11 cellular contexts compared by ENCODE assay signal in the genomic region with DNA sequence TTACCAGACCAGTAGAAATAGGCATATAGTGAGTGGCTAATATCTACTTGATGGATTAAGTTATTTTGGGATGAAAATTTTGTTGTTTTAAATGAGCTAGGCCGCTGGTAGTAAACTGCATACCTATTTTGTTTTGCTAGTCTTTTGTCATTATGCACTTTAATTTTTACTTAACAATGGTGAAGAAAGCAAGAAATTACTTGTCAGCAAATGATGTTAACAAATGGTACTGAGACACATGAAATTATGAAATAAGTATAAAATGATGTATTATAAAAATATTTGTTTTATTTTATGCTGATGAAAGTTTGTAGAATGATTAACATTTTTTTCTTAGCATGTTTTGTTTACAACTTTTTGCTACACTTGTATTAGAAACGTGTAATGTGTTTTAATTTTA.
"Had no signal": no experiment of that assay in that cellular context is flagged by ENCODE, and none has a peak within 500 bp of the region (broad histone marks: within the 10 kb centered on the region; RNA-seq: fewer than 3 reads in every experiment).

No MANE protein-coding gene starts in this region.

- H3K27ac ChIP-seq: GM23248 had no signal

- H3K4me1 ChIP-seq: HAP-1 had no signal

- H3K9ac ChIP-seq: GM23248 had no signal

- H3K9me3 ChIP-seq: HAP-1 had no signal

- ATAC-seq: GM23338, HCT116 had no signal

- H3K4me3 ChIP-seq: GM23248, GM23338, HAP-1 had no signal

- H3K36me3 ChIP-seq: HAP-1 had no signal

- H3K4me2 ChIP-seq: GM23338 had no signal

- DNase-seq: GM23248, GOT3, H7, H9, HCEC 1CT, HFFc6 had no signal

- H2AFZ ChIP-seq: GM23248, GM23338 had no signal

- FAIRE-seq: H1, H54 had no signal
